ENCODE assay signal across 1 cellular context in the genomic region with DNA sequence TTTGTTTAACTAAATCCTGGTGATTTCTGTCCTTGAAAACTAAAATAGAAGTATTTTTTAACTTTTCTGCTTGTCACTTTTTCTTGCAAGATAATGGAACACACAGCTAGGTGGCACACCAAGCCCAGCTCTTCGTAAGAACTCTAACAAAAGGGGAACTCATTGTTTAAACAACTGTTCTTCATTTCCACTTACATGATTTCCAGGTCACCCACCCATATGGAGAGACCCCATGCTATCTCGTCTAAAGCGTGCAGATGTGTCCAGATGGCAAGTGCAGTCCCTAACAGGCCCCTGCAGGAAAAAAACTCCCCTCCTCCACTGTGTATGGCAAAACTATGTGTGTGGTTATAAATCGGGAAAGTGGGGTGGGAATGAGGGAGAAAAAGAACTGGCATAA.
A peak's percentile ranks its signal among the peaks of the same experiment; 100 is the strongest.
TF ChIP-seq lines count a peak whose summit lies in the region.

No MANE protein-coding gene starts in this region.

TF ChIP-seq in K562, 482 proteins besides CTCF, POLR2A, EP300 and RAD21 (continues in another document):
- TF ChIP-seq, protein P1, sequence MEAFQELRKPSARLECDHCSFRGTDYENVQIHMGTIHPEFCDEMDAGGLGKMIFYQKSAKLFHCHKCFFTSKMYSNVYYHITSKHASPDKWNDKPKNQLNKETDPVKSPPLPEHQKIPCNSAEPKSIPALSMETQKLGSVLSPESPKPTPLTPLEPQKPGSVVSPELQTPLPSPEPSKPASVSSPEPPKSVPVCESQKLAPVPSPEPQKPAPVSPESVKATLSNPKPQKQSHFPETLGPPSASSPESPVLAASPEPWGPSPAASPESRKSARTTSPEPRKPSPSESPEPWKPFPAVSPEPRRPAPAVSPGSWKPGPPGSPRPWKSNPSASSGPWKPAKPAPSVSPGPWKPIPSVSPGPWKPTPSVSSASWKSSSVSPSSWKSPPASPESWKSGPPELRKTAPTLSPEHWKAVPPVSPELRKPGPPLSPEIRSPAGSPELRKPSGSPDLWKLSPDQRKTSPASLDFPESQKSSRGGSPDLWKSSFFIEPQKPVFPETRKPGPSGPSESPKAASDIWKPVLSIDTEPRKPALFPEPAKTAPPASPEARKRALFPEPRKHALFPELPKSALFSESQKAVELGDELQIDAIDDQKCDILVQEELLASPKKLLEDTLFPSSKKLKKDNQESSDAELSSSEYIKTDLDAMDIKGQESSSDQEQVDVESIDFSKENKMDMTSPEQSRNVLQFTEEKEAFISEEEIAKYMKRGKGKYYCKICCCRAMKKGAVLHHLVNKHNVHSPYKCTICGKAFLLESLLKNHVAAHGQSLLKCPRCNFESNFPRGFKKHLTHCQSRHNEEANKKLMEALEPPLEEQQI (IDR thresholded peaks at IDR 0.05): no peak
- peak; percentile 20; the same call in 1 of the 2 replicates for TF ChIP-seq KLF16 (IDR thresholded peaks at IDR 0.05)
- no peak for TF ChIP-seq SP1 (CRISPR knock-in tag; IDR thresholded peaks at IDR 0.05)
- no peak for TF ChIP-seq BRD4 (IDR thresholded peaks at IDR 0.05)
- TF ChIP-seq NCOR1 (IDR thresholded peaks at IDR 0.05): no peak
- TF ChIP-seq KLF10 (CRISPR knock-in tag; IDR thresholded peaks at IDR 0.05): no peak
- TF ChIP-seq STAT5A (IDR thresholded peaks at IDR 0.05; ENCODE audit: borderline replicate concordance, low read length): no peak
- TF ChIP-seq MBD2 (IDR thresholded peaks at IDR 0.05; ENCODE audit: borderline replicate concordance, low read depth): no peak
- TF ChIP-seq, protein P2, sequence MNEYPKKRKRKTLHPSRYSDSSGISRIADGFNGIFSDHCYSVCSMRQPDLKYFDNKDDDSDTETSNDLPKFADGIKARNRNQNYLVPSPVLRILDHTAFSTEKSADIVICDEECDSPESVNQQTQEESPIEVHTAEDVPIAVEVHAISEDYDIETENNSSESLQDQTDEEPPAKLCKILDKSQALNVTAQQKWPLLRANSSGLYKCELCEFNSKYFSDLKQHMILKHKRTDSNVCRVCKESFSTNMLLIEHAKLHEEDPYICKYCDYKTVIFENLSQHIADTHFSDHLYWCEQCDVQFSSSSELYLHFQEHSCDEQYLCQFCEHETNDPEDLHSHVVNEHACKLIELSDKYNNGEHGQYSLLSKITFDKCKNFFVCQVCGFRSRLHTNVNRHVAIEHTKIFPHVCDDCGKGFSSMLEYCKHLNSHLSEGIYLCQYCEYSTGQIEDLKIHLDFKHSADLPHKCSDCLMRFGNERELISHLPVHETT (CRISPR knock-in tag; conservative IDR thresholded peaks at IDR 0.05 in 1 of 2, IDR thresholded peaks at IDR 0.05 in 1 of 2): no peak
- TF ChIP-seq CBX8 (IDR thresholded peaks at IDR 0.05; ENCODE audit: borderline replicate concordance, extremely low read depth, low read depth, low read length, poor library complexity, severe bottlenecking): no peak
- TF ChIP-seq, protein P3, sequence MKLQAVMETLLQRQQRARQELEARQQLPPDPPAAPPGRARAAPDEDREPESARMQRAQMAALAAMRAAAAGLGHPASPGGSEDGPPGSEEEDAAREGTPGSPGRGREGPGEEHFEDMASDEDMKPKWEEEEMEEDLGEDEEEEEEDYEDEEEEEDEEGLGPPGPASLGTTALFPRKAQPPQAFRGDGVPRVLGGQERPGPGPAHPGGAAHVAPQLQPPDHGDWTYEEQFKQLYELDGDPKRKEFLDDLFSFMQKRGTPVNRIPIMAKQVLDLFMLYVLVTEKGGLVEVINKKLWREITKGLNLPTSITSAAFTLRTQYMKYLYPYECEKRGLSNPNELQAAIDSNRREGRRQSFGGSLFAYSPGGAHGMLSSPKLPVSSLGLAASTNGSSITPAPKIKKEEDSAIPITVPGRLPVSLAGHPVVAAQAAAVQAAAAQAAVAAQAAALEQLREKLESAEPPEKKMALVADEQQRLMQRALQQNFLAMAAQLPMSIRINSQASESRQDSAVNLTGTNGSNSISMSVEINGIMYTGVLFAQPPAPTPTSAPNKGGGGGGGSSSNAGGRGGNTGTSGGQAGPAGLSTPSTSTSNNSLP (IDR thresholded peaks at IDR 0.05; ENCODE audit: borderline replicate concordance, low read depth, low read length): no peak
- TF ChIP-seq, protein P4, sequence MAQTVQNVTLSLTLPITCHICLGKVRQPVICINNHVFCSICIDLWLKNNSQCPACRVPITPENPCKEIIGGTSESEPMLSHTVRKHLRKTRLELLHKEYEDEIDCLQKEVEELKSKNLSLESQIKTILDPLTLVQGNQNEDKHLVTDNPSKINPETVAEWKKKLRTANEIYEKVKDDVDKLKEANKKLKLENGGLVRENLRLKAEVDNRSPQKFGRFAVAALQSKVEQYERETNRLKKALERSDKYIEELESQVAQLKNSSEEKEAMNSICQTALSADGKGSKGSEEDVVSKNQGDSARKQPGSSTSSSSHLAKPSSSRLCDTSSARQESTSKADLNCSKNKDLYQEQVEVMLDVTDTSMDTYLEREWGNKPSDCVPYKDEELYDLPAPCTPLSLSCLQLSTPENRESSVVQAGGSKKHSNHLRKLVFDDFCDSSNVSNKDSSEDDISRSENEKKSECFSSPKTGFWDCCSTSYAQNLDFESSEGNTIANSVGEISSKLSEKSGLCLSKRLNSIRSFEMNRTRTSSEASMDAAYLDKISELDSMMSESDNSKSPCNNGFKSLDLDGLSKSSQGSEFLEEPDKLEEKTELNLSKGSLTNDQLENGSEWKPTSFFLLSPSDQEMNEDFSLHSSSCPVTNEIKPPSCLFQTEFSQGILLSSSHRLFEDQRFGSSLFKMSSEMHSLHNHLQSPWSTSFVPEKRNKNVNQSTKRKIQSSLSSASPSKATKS (CRISPR knock-in tag; IDR thresholded peaks at IDR 0.05): no peak
- peak; percentile 87 for TF ChIP-seq SPI1 (IDR thresholded peaks at IDR 0.05; ENCODE audit: borderline replicate concordance, low read depth, low read length)
- TF ChIP-seq, protein P5, sequence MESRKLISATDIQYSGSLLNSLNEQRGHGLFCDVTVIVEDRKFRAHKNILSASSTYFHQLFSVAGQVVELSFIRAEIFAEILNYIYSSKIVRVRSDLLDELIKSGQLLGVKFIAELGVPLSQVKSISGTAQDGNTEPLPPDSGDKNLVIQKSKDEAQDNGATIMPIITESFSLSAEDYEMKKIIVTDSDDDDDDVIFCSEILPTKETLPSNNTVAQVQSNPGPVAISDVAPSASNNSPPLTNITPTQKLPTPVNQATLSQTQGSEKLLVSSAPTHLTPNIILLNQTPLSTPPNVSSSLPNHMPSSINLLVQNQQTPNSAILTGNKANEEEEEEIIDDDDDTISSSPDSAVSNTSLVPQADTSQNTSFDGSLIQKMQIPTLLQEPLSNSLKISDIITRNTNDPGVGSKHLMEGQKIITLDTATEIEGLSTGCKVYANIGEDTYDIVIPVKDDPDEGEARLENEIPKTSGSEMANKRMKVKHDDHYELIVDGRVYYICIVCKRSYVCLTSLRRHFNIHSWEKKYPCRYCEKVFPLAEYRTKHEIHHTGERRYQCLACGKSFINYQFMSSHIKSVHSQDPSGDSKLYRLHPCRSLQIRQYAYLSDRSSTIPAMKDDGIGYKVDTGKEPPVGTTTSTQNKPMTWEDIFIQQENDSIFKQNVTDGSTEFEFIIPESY (CRISPR knock-in tag; IDR thresholded peaks at IDR 0.05): no peak
- TF ChIP-seq CEBPB (tag; IDR thresholded peaks at IDR 0.05): no peak
- TF ChIP-seq, protein P6, sequence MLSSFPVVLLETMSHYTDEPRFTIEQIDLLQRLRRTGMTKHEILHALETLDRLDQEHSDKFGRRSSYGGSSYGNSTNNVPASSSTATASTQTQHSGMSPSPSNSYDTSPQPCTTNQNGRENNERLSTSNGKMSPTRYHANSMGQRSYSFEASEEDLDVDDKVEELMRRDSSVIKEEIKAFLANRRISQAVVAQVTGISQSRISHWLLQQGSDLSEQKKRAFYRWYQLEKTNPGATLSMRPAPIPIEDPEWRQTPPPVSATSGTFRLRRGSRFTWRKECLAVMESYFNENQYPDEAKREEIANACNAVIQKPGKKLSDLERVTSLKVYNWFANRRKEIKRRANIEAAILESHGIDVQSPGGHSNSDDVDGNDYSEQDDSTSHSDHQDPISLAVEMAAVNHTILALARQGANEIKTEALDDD (IDR thresholded peaks at IDR 0.05): no peak
- TF ChIP-seq, protein P7, sequence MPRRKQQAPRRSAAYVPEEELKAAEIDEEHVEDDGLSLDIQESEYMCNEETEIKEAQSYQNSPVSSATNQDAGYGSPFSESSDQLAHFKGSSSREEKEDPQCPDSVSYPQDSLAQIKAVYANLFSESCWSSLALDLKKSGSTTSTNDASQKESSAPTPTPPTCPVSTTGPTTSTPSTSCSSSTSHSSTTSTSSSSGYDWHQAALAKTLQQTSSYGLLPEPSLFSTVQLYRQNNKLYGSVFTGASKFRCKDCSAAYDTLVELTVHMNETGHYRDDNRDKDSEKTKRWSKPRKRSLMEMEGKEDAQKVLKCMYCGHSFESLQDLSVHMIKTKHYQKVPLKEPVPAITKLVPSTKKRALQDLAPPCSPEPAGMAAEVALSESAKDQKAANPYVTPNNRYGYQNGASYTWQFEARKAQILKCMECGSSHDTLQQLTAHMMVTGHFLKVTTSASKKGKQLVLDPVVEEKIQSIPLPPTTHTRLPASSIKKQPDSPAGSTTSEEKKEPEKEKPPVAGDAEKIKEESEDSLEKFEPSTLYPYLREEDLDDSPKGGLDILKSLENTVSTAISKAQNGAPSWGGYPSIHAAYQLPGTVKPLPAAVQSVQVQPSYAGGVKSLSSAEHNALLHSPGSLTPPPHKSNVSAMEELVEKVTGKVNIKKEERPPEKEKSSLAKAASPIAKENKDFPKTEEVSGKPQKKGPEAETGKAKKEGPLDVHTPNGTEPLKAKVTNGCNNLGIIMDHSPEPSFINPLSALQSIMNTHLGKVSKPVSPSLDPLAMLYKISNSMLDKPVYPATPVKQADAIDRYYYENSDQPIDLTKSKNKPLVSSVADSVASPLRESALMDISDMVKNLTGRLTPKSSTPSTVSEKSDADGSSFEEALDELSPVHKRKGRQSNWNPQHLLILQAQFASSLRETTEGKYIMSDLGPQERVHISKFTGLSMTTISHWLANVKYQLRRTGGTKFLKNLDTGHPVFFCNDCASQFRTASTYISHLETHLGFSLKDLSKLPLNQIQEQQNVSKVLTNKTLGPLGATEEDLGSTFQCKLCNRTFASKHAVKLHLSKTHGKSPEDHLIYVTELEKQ (CRISPR knock-in tag; IDR thresholded peaks at IDR 0.05): no peak
- TF ChIP-seq TBP (optimal IDR thresholded peaks at IDR 0.05; ENCODE audit: low read depth, low read length): no peak
- TF ChIP-seq ARID1B (IDR thresholded peaks at IDR 0.05): no peak
- TF ChIP-seq, protein P8, sequence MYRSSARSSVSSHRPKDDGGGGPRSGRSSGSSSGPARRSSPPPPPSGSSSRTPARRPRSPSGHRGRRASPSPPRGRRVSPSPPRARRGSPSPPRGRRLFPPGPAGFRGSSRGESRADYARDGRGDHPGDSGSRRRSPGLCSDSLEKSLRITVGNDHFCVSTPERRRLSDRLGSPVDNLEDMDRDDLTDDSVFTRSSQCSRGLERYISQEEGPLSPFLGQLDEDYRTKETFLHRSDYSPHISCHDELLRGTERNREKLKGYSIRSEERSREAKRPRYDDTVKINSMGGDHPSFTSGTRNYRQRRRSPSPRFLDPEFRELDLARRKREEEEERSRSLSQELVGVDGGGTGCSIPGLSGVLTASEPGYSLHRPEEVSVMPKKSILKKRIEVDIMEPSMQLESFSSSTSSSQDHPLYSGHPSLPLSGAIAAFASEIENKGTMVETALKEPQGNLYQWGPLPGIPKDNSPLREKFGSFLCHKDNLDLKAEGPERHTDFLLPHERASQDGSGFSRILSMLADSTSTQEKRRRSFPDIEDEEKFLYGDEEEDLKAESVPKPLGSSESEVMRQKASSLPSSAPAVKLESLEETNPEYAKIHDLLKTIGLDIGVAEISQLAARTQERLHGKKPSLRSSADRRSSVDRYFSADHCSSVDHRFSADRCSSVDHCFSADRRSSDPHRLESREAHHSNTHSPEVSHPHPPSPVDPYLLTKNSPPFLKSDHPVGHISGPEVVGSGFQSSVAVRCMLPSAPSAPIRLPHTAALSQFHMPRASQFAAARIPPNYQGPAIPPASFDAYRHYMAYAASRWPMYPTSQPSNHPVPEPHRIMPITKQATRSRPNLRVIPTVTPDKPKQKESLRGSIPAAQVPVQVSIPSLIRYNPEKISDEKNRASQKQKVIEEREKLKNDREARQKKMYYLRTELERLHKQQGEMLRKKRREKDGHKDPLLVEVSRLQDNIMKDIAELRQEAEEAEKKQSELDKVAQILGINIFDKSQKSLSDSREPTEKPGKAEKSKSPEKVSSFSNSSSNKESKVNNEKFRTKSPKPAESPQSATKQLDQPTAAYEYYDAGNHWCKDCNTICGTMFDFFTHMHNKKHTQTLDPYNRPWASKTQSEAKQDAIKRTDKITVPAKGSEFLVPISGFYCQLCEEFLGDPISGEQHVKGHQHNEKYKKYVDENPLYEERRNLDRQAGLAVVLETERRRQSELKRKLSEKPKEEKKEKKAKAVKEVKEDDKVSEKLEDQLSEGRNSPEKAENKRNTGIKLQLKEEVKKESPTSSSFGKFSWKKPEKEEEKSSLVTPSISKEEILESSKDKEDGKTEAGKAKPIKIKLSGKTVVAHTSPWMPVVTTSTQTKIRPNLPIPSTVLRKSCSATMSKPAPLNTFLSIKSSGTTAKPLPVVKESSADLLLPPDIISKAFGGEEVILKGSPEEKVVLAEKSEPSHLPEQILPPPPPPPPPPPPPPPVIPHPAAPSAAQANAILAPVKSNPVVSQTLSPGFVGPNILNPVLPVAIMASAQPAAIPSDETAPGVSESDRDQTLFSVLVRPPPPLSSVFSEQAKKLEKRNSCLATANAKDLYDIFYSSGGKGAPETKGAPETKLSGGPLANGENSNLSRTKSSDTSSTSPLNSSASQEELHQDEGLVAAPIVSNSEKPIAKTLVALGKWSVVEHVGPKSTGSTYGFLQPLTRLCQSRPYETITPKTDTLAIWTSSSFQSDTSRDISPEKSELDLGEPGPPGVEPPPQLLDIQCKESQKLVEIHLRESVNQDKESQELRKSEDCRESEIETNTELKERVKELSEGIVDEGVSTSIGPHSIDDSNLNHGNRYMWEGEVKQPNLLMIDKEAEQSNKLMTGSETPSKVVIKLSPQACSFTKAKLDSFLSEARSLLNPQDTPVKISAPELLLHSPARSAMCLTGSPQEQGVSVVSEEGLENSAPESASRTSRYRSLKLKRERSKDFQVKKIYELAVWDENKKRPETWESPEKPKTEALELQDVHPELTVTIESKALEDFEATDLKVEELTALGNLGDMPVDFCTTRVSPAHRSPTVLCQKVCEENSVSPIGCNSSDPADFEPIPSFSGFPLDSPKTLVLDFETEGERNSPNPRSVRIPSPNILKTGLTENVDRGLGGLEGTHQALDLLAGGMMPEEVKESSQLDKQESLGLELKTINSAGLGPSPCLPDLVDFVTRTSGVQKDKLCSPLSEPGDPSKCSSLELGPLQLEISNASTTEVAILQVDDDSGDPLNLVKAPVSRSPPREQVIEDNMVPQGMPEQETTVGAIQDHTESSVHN (IDR thresholded peaks at IDR 0.05; ENCODE audit: borderline replicate concordance in 1 of 2, low read depth in 1 of 2): no peak
- TF ChIP-seq ZBTB1 (CRISPR knock-in tag; IDR thresholded peaks at IDR 0.05; ENCODE audit: borderline replicate concordance, low read depth): no peak
- TF ChIP-seq, protein P9, sequence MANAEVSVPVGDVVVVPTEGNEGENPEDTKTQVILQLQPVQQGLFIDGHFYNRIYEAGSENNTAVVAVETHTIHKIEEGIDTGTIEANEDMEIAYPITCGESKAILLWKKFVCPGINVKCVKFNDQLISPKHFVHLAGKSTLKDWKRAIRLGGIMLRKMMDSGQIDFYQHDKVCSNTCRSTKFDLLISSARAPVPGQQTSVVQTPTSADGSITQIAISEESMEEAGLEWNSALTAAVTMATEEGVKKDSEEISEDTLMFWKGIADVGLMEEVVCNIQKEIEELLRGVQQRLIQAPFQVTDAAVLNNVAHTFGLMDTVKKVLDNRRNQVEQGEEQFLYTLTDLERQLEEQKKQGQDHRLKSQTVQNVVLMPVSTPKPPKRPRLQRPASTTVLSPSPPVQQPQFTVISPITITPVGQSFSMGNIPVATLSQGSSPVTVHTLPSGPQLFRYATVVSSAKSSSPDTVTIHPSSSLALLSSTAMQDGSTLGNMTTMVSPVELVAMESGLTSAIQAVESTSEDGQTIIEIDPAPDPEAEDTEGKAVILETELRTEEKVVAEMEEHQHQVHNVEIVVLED (CRISPR knock-in tag; IDR thresholded peaks at IDR 0.05): no peak
- TF ChIP-seq IFI16 (CRISPR knock-in tag; IDR thresholded peaks at IDR 0.05): no peak
- peak; percentile 43; the same call in 1 of the 2 replicates for TF ChIP-seq SOX6 (IDR thresholded peaks at IDR 0.05)
- no peak for TF ChIP-seq ELF1 (tag; IDR thresholded peaks at IDR 0.05)
